In genomic region chr19:35007427-35007826, GRCh38 we compare ENCODE assay signal across 3 cellular contexts. TPM values are rescaled to one million over a fixed set of nuclear protein-coding genes. Genes with fewer than 3 reads are reported as not detected.
"Had no signal": no experiment of that assay in that cellular context is flagged by ENCODE, and none has a peak within 500 bp of the region (broad histone marks: within the 10 kb centered on the region; RNA-seq: fewer than 3 reads in every experiment).

No MANE protein-coding gene starts in this region.

RNA-seq across cellular contexts. Expression of gene HPN, which starts 34.1 kb away (rescaled TPM):
- total RNA-seq: chondrocyte, dermis microvascular lymphatic vessel endothelial cell, myocyte had no signal
